Comparison of ENCODE assay signal across 11 cellular contexts in the genomic region with DNA sequence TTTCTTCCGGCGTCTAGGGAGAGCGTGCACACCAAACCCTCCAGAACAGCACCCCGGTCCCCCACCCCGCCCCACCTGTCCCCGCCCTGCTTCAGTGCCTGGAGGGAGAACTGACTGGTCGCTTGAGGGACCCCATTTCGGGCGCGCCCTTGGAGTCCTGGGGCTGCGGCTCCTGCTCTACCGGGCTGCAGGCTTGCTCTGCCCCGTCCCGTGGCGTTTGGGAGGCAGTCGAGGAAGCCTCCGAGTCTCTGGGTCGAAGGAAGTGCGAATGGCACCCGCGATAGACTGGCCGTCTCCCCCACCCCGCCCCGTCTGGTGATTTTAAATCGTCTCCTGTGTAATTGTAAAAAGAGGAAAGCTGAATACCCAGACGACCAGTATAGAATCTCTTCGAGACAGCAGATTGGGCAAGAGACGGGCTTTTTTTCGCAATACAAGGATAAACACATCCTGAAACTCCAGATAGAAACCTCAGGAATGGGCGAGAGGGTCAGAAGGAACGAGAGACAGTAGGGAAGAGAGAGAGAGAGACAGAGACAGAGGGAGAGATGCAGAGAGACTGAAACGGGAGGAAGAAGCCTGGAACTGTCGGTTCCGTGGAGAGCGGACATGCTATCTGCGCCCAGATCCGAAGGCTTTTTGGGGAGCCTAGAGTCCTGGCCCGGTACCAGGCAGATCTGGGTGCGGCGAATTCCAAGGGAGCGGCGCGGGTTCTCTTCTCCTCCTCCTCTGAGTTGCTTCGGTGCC. TPM values are rescaled to one million over a fixed set of nuclear protein-coding genes. Genes with fewer than 3 reads are reported as not detected.
DNase-seq lines count a peak whose midpoint lies in the region; ATAC-seq and TF ChIP-seq lines count a peak whose summit lies in the region.
"Had no signal": no experiment of that assay in that cellular context is flagged by ENCODE, and none has a peak within 500 bp of the region (broad histone marks: within the 10 kb centered on the region; RNA-seq: fewer than 3 reads in every experiment).

No MANE protein-coding gene starts in this region.

- no peaks in the 10 kb centered on the region for H3K36me3 ChIP-seq in ES-I3 (ENCODE audit: insufficient read depth, low read length)

- no peaks in the 10 kb centered on the region for H3K36me3 Mint-ChIP-seq in progenitor cell of endocrine pancreas (ENCODE audit: insufficient read depth)
- H3K36me3 Mint-ChIP-seq in activated T-cell treated with anti-CD3 and anti-CD28 coated beads, Interleukin-2, amount 50 U/mL, for 4 hours (ENCODE audit: insufficient read depth): no peaks in the 10 kb centered on the region
- H3K36me3 Mint-ChIP-seq in activated T-helper 17 cell treated with anti-CD3 and anti-CD28 coated beads, Interleukin-2, amount 50 U/mL, for 72 hours (ENCODE audit: low read depth): no peaks in the 10 kb centered on the region
- H3K36me3 Mint-ChIP-seq: IgD-negative memory B cell had no signal

- no peaks in the 10 kb centered on the region for H3K9me3 Mint-ChIP-seq in progenitor cell of endocrine pancreas (ENCODE audit: low read depth)
- H3K9me3 Mint-ChIP-seq in activated T-cell treated with anti-CD3 and anti-CD28 coated beads, Interleukin-2, amount 50 U/mL, for 4 hours: no peaks in the 10 kb centered on the region
- no peaks in the 10 kb centered on the region for H3K9me3 Mint-ChIP-seq in activated T-helper 17 cell treated with anti-CD3 and anti-CD28 coated beads, Interleukin-2, amount 50 U/mL, for 72 hours
- H3K9me3 Mint-ChIP-seq: T-helper 1 cell treated with Interleukin-12 subunit alpha and Interleukin-12 subunit beta and Interleukin-4 antibody, amounts not matched to agents 30 μg/mL and 1 μg/mL, for 36 hours had no signal

- in situ Hi-C loops in astrocyte of the cerebellum (cut with HindIII; ENCODE audit: low sequenced_read_pairs): no loop called here

- H3K4me3 Mint-ChIP-seq in progenitor cell of endocrine pancreas (ENCODE audit: low read depth): peak overlapping the region; percentile 13
- no peak overlapping the region for H3K4me3 Mint-ChIP-seq in activated T-cell treated with anti-CD3 and anti-CD28 coated beads, Interleukin-2, amount 50 U/mL, for 4 hours
- no peak overlapping the region for H3K4me3 Mint-ChIP-seq in activated T-helper 17 cell treated with anti-CD3 and anti-CD28 coated beads, Interleukin-2, amount 50 U/mL, for 72 hours
- H3K4me3 Mint-ChIP-seq: T-helper 1 cell treated with Interleukin-12 subunit alpha and Interleukin-12 subunit beta and Interleukin-4 antibody, amounts not matched to agents 30 μg/mL and 1 μg/mL, for 36 hours had no signal

- no peak for TF ChIP-seq CTCF in astrocyte of the cerebellum (IDR thresholded peaks at IDR 0.05; ENCODE audit: low read depth, low read length, missing control alignments)
- TF ChIP-seq CTCF in progenitor cell of endocrine pancreas (IDR thresholded peaks at IDR 0.05; ENCODE audit: unreplicated experiment): no peak

- 27% methylated on average over 44 of the region's 44 CpGs for WGBS in right cardiac atrium

- DNase-seq in astrocyte of the cerebellum (ENCODE audit: low read depth) (no peak), right cardiac atrium (no peak), progenitor cell of endocrine pancreas (ENCODE audit: low spot score, unreplicated experiment) (no peak), HT-29 (ENCODE audit: low spot score) (no peak)
- DNase-seq in activated T-cell treated with anti-CD3 and anti-CD28 coated beads, Interleukin-2, amount 50 U/mL, for 4 hours: no peak
- DNase-seq: NCI-H510A had no signal

- intact Hi-C loops in right cardiac atrium (cut with DNase I): no loop called here

- no peak overlapping the region for H3K27ac Mint-ChIP-seq in progenitor cell of endocrine pancreas
- H3K27ac Mint-ChIP-seq in activated T-helper 17 cell treated with anti-CD3 and anti-CD28 coated beads, Interleukin-2, amount 50 U/mL, for 72 hours: no peak overlapping the region
- H3K27ac Mint-ChIP-seq: T-helper 1 cell treated with Interleukin-12 subunit alpha and Interleukin-12 subunit beta and Interleukin-4 antibody, amounts not matched to agents 30 μg/mL and 1 μg/mL, for 36 hours had no signal

- peaks cover 2% of the 10 kb centered on the region for H3K27me3 ChIP-seq in right cardiac atrium (ENCODE audit: control insufficient read depth, insufficient read depth)

- H3K9ac ChIP-seq in ES-I3 (ENCODE audit: low read depth, low read length): peak overlapping the region; percentile 53

- H3K4me3 ChIP-seq in astrocyte of the cerebellum (ENCODE audit: low read depth, low read length) (peak overlapping the region; percentile 35), right cardiac atrium (ENCODE audit: low read length) (peak overlapping the region; percentile 31)

- ATAC-seq in right cardiac atrium: peak; percentile 40 to 49
- no peak for ATAC-seq in HG02588 (IDR thresholded peaks at IDR 0.05; ENCODE audit: unreplicated experiment)
- ATAC-seq in activated T-cell treated with anti-CD3 and anti-CD28 coated beads, Interleukin-2, amount 50 U/mL, for 4 hours: no peak
- no peak for ATAC-seq in activated T-helper 17 cell treated with anti-CD3 and anti-CD28 coated beads, Interleukin-2, amount 50 U/mL, for 72 hours (replicated peaks)

- H3K9me3 ChIP-seq in ES-I3 (ENCODE audit: control insufficient read depth, insufficient read depth, low read length) (no peaks in the 10 kb centered on the region), right cardiac atrium (ENCODE audit: control insufficient read depth, low read length) (no peaks in the 10 kb centered on the region)

- H3K4me1 ChIP-seq in ES-I3 (ENCODE audit: insufficient read depth, low read length): no peaks in the 10 kb centered on the region; the same call in 1 of the 2 replicates
- H3K4me1 ChIP-seq in right cardiac atrium (ENCODE audit: control insufficient read depth, insufficient read depth, low read length): no peaks in the 10 kb centered on the region

- peaks cover 86% of the 10 kb centered on the region for H3K27me3 Mint-ChIP-seq in progenitor cell of endocrine pancreas
- peaks cover 71% of the 10 kb centered on the region for H3K27me3 Mint-ChIP-seq in activated T-cell treated with anti-CD3 and anti-CD28 coated beads, Interleukin-2, amount 50 U/mL, for 4 hours (ENCODE audit: low read depth)
- H3K27me3 Mint-ChIP-seq in activated T-helper 17 cell treated with anti-CD3 and anti-CD28 coated beads, Interleukin-2, amount 50 U/mL, for 72 hours: peaks cover 58% of the 10 kb centered on the region

- H3K4me1 Mint-ChIP-seq in progenitor cell of endocrine pancreas (ENCODE audit: low read depth): peaks cover 10% of the 10 kb centered on the region
- H3K4me1 Mint-ChIP-seq in activated T-cell treated with anti-CD3 and anti-CD28 coated beads, Interleukin-2, amount 50 U/mL, for 4 hours (ENCODE audit: low read depth): peaks cover 2% of the 10 kb centered on the region
- H3K4me1 Mint-ChIP-seq in activated T-helper 17 cell treated with anti-CD3 and anti-CD28 coated beads, Interleukin-2, amount 50 U/mL, for 72 hours: peaks cover 10% of the 10 kb centered on the region

- no peak overlapping the region for H3K27ac ChIP-seq in right cardiac atrium (ENCODE audit: low read length)

RNA-seq across cellular contexts. Expression of gene PRDM6, which starts 9.9 kb away (rescaled TPM):
- total RNA-seq in right cardiac atrium: 1 to 10 TPM in 3 of 4 donors, under 1 TPM in 1; 0.65 to 2.4 (median 1.5) TPM
- polyA plus RNA-seq in right cardiac atrium: 0.48 TPM
- total RNA-seq in progenitor cell of endocrine pancreas: 0.50 and 1.2 TPM in 2 replicates
- not detected for total RNA-seq in activated T-cell treated with anti-CD3 and anti-CD28 coated beads, Interleukin-2, amount 50 U/mL, for 4 hours
- under 1 TPM in 1 of 2 donors, not detected in 1; 0.05 TPM for total RNA-seq in activated T-helper 17 cell treated with anti-CD3 and anti-CD28 coated beads, Interleukin-2, amount 50 U/mL, for 72 hours
- total RNA-seq in HT-29 (2014; rRNA removed; shearing (Covaris generic)): not detected in 2 replicates
- polyA plus RNA-seq: IgD-negative memory B cell had no signal

Comparison
In these comparisons a context has a peak if more than half of its experiments do, and no peak if none do; other contexts are left out.
1. ATAC-seq: peak in right cardiac atrium (2 of 2); none in HG02588 (single experiment), activated T-cell treated with anti-CD3 and anti-CD28 coated beads, Interleukin-2, amount 50 U/mL, for 4 hours (0 of 2) and activated T-helper 17 cell treated with anti-CD3 and anti-CD28 coated beads, Interleukin-2, amount 50 U/mL, for 72 hours (single experiment).